In genomic region chr14:29163109-29163508, GRCh38 we compare ENCODE assay signal across 6 cellular contexts.
"Had no signal": no experiment of that assay in that cellular context is flagged by ENCODE, and none has a peak within 500 bp of the region (broad histone marks: within the 10 kb centered on the region; RNA-seq: fewer than 3 reads in every experiment).

No MANE protein-coding gene starts in this region.

- H3K4me3 Mint-ChIP-seq: GM23338, H9, HFFc6, IgD-negative memory B cell had no signal

- H3K36me3 Mint-ChIP-seq: IgD-negative memory B cell had no signal

- H3K4me3 ChIP-seq: GM23338 had no signal

- H3K9me3 Mint-ChIP-seq: GM23338, H9, HFFc6, IgD-negative memory B cell had no signal

- H3K27ac Mint-ChIP-seq: GM23338, H9, HFFc6, IgD-negative memory B cell had no signal

- ATAC-seq: GM23338 had no signal

- H3K27me3 Mint-ChIP-seq: IgD-negative memory B cell had no signal

- H3K4me1 Mint-ChIP-seq: GM23338, H9, IgD-negative memory B cell had no signal

- DNase-seq: H9, HCEC 1CT, HFFc6, KBM-7 had no signal
